ENCODE assay signal across 34 cellular contexts in genomic region chrX:37541991-37542390, GRCh38.
"Had no signal": no experiment of that assay in that cellular context is flagged by ENCODE, and none has a peak within 500 bp of the region (broad histone marks: within the 10 kb centered on the region; RNA-seq: fewer than 3 reads in every experiment).

No MANE protein-coding gene starts in this region.

- H3K9ac ChIP-seq: KMS-11 had no signal

- H3K4me3 ChIP-seq: MG63 had no signal

- DNase-seq: Karpas-422, Kasumi-1, KG1, MG63, MM.1S, MV-4-11, NCI-H1048, NCI-H1092, NCI-H1092 treated with DMSO at 0.1 percent for 48 hours, NCI-H1105, NCI-H1105 treated with DMSO at 0.1 percent for 48 hours, NCI-H1417, NCI-H1417 treated with DMSO at 0.1 percent for 48 hours, NCI-H1436, NCI-H1436 treated with DMSO at 0.1 percent for 48 hours, NCI-H146, NCI-H1694 treated with DMSO at 0.1 percent for 48 hours, NCI-H187, NCI-H187 treated with DMSO at 0.1 percent for 48 hours, NCI-H1930, NCI-H2029, NCI-H2029 treated with DMSO at 0.1 percent for 48 hours, NCI-H2081, NCI-H2081 treated with DMSO at 0.1 percent for 48 hours, NCI-H2107, NCI-H2171, NCI-H2171 treated with DMSO at 0.1 percent for 48 hours, NCI-H2227 treated with DMSO at 0.1 percent for 48 hours, NCI-H226, NCI-H345, NCI-H446, NCI-H446 treated with DMSO at 0.1 percent for 48 hours, NCI-H510A had no signal

- H3K9me3 ChIP-seq: MG63 had no signal

- H3K36me3 ChIP-seq: MG63 had no signal

- H3K27ac ChIP-seq: KMS-11 had no signal
